ENCODE assay signal across 16 cellular contexts in the genomic region with DNA sequence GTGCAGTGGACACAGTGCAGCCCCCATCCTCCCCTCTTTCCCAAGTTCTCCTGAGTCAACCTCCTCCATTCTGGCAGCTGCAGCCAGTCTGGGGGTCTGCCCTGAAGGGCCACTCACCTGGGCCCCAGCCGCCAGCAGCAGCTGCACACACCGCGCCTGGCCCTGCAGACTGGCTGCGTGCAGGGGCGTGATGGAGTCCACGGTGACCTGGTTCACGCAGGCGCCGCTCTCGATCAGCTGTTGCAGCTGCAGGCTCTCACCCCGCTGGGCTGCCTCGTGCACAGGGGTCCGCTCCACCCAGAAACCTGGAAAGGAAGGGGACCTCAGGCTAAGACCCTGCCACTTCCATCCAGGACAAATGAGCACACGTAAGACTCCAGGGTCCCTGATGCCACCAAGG.
"Had no signal": no experiment of that assay in that cellular context is flagged by ENCODE, and none has a peak within 500 bp of the region (broad histone marks: within the 10 kb centered on the region; RNA-seq: fewer than 3 reads in every experiment).

No MANE protein-coding gene starts in this region.

- H3K4me3 ChIP-seq: psoas muscle had no signal

- H3K36me3 Mint-ChIP-seq: natural killer cell treated with Interleukin-12 subunit alpha and Interleukin-12 subunit beta and Interleukin-15 and Interleukin-18, amount 100 ng/mL, for 72 hours had no signal

- H3K4me1 ChIP-seq: psoas muscle had no signal

- H3K9me3 ChIP-seq: psoas muscle had no signal

- H3K9me3 Mint-ChIP-seq: activated B cell treated with CpG ODN at 0.5 μM for 24 hours; activated CD4-positive, alpha-beta T cell treated with anti-CD3 and anti-CD28 coated beads, Interleukin-2, amount 10 ng/mL, durations not matched to agents 24 days and 14 days; activated naive CD4-positive, alpha-beta T cell treated with anti-CD3 and anti-CD28 coated beads, Interleukin-2, amount 10 ng/mL, durations not matched to agents 7 days and 5 days; brain; natural killer cell treated with Interleukin-12 subunit alpha and Interleukin-12 subunit beta and Interleukin-15 and Interleukin-18, amount 100 ng/mL, for 72 hours; T-helper 1 cell treated with Interleukin-12 subunit alpha and Interleukin-12 subunit beta and Interleukin-4 antibody, amounts not matched to agents 30 μg/mL and 1 μg/mL, for 36 hours had no signal

- DNase-seq: activated B cell treated with CpG ODN at 0.5 μM for 24 hours; activated CD4-positive, alpha-beta T cell treated with anti-CD3 and anti-CD28 coated beads, Interleukin-2, amount 10 ng/mL, durations not matched to agents 24 days and 14 days; activated naive CD4-positive, alpha-beta T cell treated with anti-CD3 and anti-CD28 coated beads, Interleukin-2, amount 10 ng/mL, durations not matched to agents 7 days and 5 days; amniotic stem cell; cerebellar nuclear complex; dermis blood vessel endothelial cell; foreskin fibroblast; head of caudate nucleus; left cardiac atrium; mammary epithelial cell; occipital lobe; trophoblast cell had no signal

- H3K27ac ChIP-seq: psoas muscle had no signal

- H3K27ac Mint-ChIP-seq: activated B cell treated with CpG ODN at 0.5 μM for 24 hours; activated CD4-positive, alpha-beta T cell treated with anti-CD3 and anti-CD28 coated beads, Interleukin-2, amount 10 ng/mL, durations not matched to agents 24 days and 14 days; activated naive CD4-positive, alpha-beta T cell treated with anti-CD3 and anti-CD28 coated beads, Interleukin-2, amount 10 ng/mL, durations not matched to agents 7 days and 5 days; natural killer cell treated with Interleukin-12 subunit alpha and Interleukin-12 subunit beta and Interleukin-15 and Interleukin-18, amount 100 ng/mL, for 72 hours; T-helper 1 cell treated with Interleukin-12 subunit alpha and Interleukin-12 subunit beta and Interleukin-4 antibody, amounts not matched to agents 30 μg/mL and 1 μg/mL, for 36 hours had no signal

- H3K4me3 Mint-ChIP-seq: activated B cell treated with CpG ODN at 0.5 μM for 24 hours; activated CD4-positive, alpha-beta T cell treated with anti-CD3 and anti-CD28 coated beads, Interleukin-2, amount 10 ng/mL, durations not matched to agents 24 days and 14 days; activated naive CD4-positive, alpha-beta T cell treated with anti-CD3 and anti-CD28 coated beads, Interleukin-2, amount 10 ng/mL, durations not matched to agents 7 days and 5 days; brain; natural killer cell treated with Interleukin-12 subunit alpha and Interleukin-12 subunit beta and Interleukin-15 and Interleukin-18, amount 100 ng/mL, for 72 hours; T-helper 1 cell treated with Interleukin-12 subunit alpha and Interleukin-12 subunit beta and Interleukin-4 antibody, amounts not matched to agents 30 μg/mL and 1 μg/mL, for 36 hours had no signal

- H3K4me1 Mint-ChIP-seq: brain had no signal

- H3K27me3 Mint-ChIP-seq: activated B cell treated with CpG ODN at 0.5 μM for 24 hours; activated CD4-positive, alpha-beta T cell treated with anti-CD3 and anti-CD28 coated beads, Interleukin-2, amount 10 ng/mL, durations not matched to agents 24 days and 14 days; activated naive CD4-positive, alpha-beta T cell treated with anti-CD3 and anti-CD28 coated beads, Interleukin-2, amount 10 ng/mL, durations not matched to agents 7 days and 5 days; brain; natural killer cell treated with Interleukin-12 subunit alpha and Interleukin-12 subunit beta and Interleukin-15 and Interleukin-18, amount 100 ng/mL, for 72 hours had no signal
